ENCODE assay signal across 16 cellular contexts in genomic region chr12:50296554-50296953, GRCh38. TPM values are rescaled to one million over a fixed set of nuclear protein-coding genes. Genes with fewer than 3 reads are reported as not detected.
DNase-seq lines count a peak whose midpoint lies in the region; ATAC-seq and TF ChIP-seq lines count a peak whose summit lies in the region.
"Had no signal": no experiment of that assay in that cellular context is flagged by ENCODE, and none has a peak within 500 bp of the region (broad histone marks: within the 10 kb centered on the region; RNA-seq: fewer than 3 reads in every experiment).

No MANE protein-coding gene starts in this region.

- H2AFZ ChIP-seq in parathyroid adenoma = no peak overlapping the region
- H2AFZ ChIP-seq: PC-9 had no signal

- TF ChIP-seq CTCF in heart right ventricle (IDR thresholded peaks at IDR 0.05) (no peak), gastroesophageal sphincter (IDR thresholded peaks at IDR 0.05) (no peak), parathyroid adenoma (IDR thresholded peaks at IDR 0.05) (no peak), uterus (IDR thresholded peaks at IDR 0.05) (no peak)

- intact Hi-C loops in heart right ventricle (cut with DNase I) (loop anchor here in 2 of 10 donors (10.0 kb wide), 2 partner anchors 62 to 112 kb away; no protein-coding TSS in a partner anchor), left ventricle myocardium superior (cut with micrococcal nuclease) (no loop called here), uterus (cut with DNase I; ENCODE audit: low total_unique reads) (no loop called here)

- ATAC-seq in heart right ventricle (no peak), left ventricle myocardium superior (no peak), gastroesophageal sphincter (no peak), HG03025 (IDR thresholded peaks at IDR 0.05; ENCODE audit: low FRiP score, unreplicated experiment) (no peak)
- ATAC-seq in activated T-helper 17 cell treated with anti-CD3 and anti-CD28 coated beads, Interleukin-2, amount 50 U/mL, for 72 hours (replicated peaks) = no peak
- ATAC-seq: CD8-positive, alpha-beta T cell had no signal

- H3K27me3 ChIP-seq in heart right ventricle (no peaks in the 10 kb centered on the region), gastroesophageal sphincter (no peaks in the 10 kb centered on the region), parathyroid adenoma (ENCODE audit: control insufficient read depth, insufficient read depth, low read length) (no peaks in the 10 kb centered on the region), uterus (no peaks in the 10 kb centered on the region)
- H3K27me3 ChIP-seq: BLaER1 had no signal

- peaks cover 0 to 13% (median 0%) of the 10 kb centered on the region in 9 donors for H3K36me3 ChIP-seq in heart right ventricle
- peaks cover 0 to 15% of the 10 kb centered on the region in 2 donors for H3K36me3 ChIP-seq in gastroesophageal sphincter
- no peaks in the 10 kb centered on the region for H3K36me3 ChIP-seq in parathyroid adenoma (ENCODE audit: control insufficient read depth, insufficient read depth, low read length)
- H3K36me3 ChIP-seq in uterus = peaks cover 0 to 3% of the 10 kb centered on the region in 2 donors

- WGBS in heart right ventricle, 2 donors = 78 to 87% methylated on average over 6 of the region's 6 CpGs
- WGBS in gastroesophageal sphincter (ENCODE audit: low coverage in 1 of 2), 2 donors = 77 to 84% methylated on average over 4 to 5 of the region's 6 CpGs

- H3K79me2 ChIP-seq in parathyroid adenoma = peaks cover 5% of the 10 kb centered on the region

- H3K4me1 Mint-ChIP-seq in activated T-helper 17 cell treated with anti-CD3 and anti-CD28 coated beads, Interleukin-2, amount 50 U/mL, for 72 hours = no peaks in the 10 kb centered on the region

- no peaks in the 10 kb centered on the region for H3K9me3 Mint-ChIP-seq in activated T-helper 17 cell treated with anti-CD3 and anti-CD28 coated beads, Interleukin-2, amount 50 U/mL, for 72 hours

- H3K4me3 Mint-ChIP-seq in activated T-helper 17 cell treated with anti-CD3 and anti-CD28 coated beads, Interleukin-2, amount 50 U/mL, for 72 hours = no peak overlapping the region
- H3K4me3 Mint-ChIP-seq: CD8-positive, alpha-beta T cell had no signal

- H3K4me3 ChIP-seq in heart right ventricle (no peak overlapping the region), gastroesophageal sphincter (no peak overlapping the region), parathyroid adenoma (ENCODE audit: low read depth, low read length) (no peak overlapping the region), uterus (no peak overlapping the region)
- H3K4me3 ChIP-seq: BLaER1, PC-9 had no signal

- H3K9me3 ChIP-seq in heart right ventricle = peaks cover 0 to 10% (median 0%) of the 10 kb centered on the region in 11 donors
- no peaks in the 10 kb centered on the region for H3K9me3 ChIP-seq in gastroesophageal sphincter
- H3K9me3 ChIP-seq in parathyroid adenoma (ENCODE audit: control insufficient read depth, low read length) = no peaks in the 10 kb centered on the region
- no peaks in the 10 kb centered on the region for H3K9me3 ChIP-seq in uterus

- no peaks in the 10 kb centered on the region for H3K36me3 Mint-ChIP-seq in activated T-helper 17 cell treated with anti-CD3 and anti-CD28 coated beads, Interleukin-2, amount 50 U/mL, for 72 hours (ENCODE audit: low read depth)

- H3K27ac Mint-ChIP-seq in activated T-helper 17 cell treated with anti-CD3 and anti-CD28 coated beads, Interleukin-2, amount 50 U/mL, for 72 hours = no peak overlapping the region
- H3K27ac Mint-ChIP-seq: CD8-positive, alpha-beta T cell had no signal

- no peak overlapping the region for H3K9ac ChIP-seq in parathyroid adenoma
- H3K9ac ChIP-seq: BLaER1, KMS-11 had no signal

- no peak for TF ChIP-seq POLR2A in gastroesophageal sphincter (IDR thresholded peaks at IDR 0.05)
- TF ChIP-seq POLR2A in uterus (IDR thresholded peaks at IDR 0.05) = no peak

- H3K4me2 ChIP-seq in parathyroid adenoma (ENCODE audit: low read length) = no peak overlapping the region
- H3K4me2 ChIP-seq: BLaER1, KMS-11, PC-9 had no signal

- H3K4me1 ChIP-seq in heart right ventricle (peaks cover 0 to 31% (median 13%) of the 10 kb centered on the region in 9 donors), gastroesophageal sphincter (peaks cover 0 to 8% (median 0%) of the 10 kb centered on the region in 3 donors), parathyroid adenoma (no peaks in the 10 kb centered on the region), uterus (no peaks in the 10 kb centered on the region)
- H3K4me1 ChIP-seq: BLaER1 had no signal

- TF ChIP-seq EP300 in gastroesophageal sphincter (IDR thresholded peaks at IDR 0.05) = no peak

- DNase-seq in heart right ventricle (no peak), left ventricle myocardium superior (no peak), uterus (no peak), NOMO-1 treated with dmso at 0.1 percent for 144 hours (lab: John Stamatoyannopoulos, UW; ENCODE audit: unreplicated experiment) (no peak)
- DNase-seq: 8988T; CD8-positive, alpha-beta T cell; NCI-H1436; NCI-H2029; NCI-H748 treated with DMSO at 0.1 percent for 48 hours; PC-9 had no signal

- H3K27ac ChIP-seq in heart right ventricle (peak overlapping the region in 8 of 10 donors; percentile 7 to 73 (median 47)), gastroesophageal sphincter (peak overlapping the region in 3 of 4 donors; percentile 0 to 21 (median 12)), parathyroid adenoma (peak overlapping the region; percentile 47), uterus (peak overlapping the region; percentile 26 to 61)
- H3K27ac ChIP-seq: BLaER1, KMS-11, PC-9 had no signal

- no peaks in the 10 kb centered on the region for H3K27me3 Mint-ChIP-seq in activated T-helper 17 cell treated with anti-CD3 and anti-CD28 coated beads, Interleukin-2, amount 50 U/mL, for 72 hours

RNA-seq across cellular contexts. Expression of gene LIMA1, which starts 13.2 kb away (rescaled TPM):
- total RNA-seq in heart right ventricle (10 to 100 TPM; 13.8 to 26.0 (median 16.2) TPM), left ventricle myocardium superior (15.0 TPM), gastroesophageal sphincter (10 to 100 TPM; 27.6 to 91.3 (median 64.6) TPM), uterus (100 to 1,000 TPM in 2 of 4 donors, 10 to 100 TPM in 2; 85.0 to 140 (median 116) TPM)
- polyA plus RNA-seq in heart right ventricle = 10 to 100 TPM; 10.6 to 34.4 TPM
- total RNA-seq in activated T-helper 17 cell treated with anti-CD3 and anti-CD28 coated beads, Interleukin-2, amount 50 U/mL, for 72 hours = 10 to 100 TPM; 61.8 to 65.7 TPM
